14 cellular contexts compared by ENCODE assay signal in the genomic region with DNA sequence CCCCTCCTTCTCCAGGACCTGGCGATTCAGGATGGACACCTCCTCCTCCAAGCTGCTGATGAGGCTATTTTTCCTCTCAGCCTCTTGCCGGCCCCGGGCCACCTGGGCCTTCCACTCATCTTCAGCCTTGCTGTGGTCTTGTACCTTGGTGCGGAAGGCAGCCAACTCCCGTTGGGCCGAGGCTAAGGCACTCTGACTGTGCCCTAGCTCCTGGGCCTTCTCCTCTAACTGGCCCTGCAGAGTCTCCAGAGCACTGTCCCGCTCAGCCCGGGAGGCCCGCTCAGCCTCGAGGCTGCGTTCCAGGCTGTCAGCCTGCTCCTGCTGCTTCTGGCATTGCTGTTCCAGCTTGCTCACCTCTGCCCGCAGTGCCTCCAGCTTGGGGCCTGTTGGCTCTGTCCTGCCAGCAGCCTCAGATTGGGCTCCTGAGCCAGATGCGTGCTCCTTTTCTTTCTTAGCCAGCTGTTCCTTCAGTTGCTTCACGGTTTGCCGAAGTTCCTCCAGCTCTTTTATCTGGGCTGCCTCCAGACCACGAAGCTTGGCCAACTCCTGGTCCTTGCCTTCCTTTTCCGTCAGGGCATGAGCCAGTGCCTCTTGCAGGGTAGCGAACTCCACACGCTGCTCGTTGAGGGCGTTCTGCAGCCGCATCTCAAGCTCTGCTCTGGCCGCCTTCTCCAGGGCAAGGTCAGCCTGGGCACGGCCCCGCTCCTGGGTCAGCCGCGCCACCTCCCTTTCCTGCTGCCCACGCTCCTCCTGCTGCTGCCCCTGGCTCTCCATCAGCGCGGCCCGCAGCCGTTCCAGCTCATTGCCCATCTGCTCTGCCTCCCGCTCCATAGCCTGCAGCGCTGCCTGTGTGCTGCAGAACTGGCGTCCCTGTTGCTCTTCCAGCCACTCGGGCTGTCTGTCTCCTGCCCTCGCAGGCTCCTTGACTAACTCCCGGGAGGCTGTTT. TPM values are rescaled to one million over a fixed set of nuclear protein-coding genes. Genes with fewer than 3 reads are reported as not detected.
DNase-seq lines count a peak whose midpoint lies in the region; ATAC-seq, FAIRE-seq and TF ChIP-seq lines count a peak whose summit lies in the region.
"Had no signal": no experiment of that assay in that cellular context is flagged by ENCODE, and none has a peak within 500 bp of the region (broad histone marks: within the 10 kb centered on the region; RNA-seq: fewer than 3 reads in every experiment).

No MANE protein-coding gene starts in this region.

- H3K4me2 ChIP-seq in HepG2 (ENCODE audit: low read depth, low read length) = no peak overlapping the region
- H3K4me2 ChIP-seq in PC-9 = no peak overlapping the region

- peaks cover 5% of the 10 kb centered on the region for H3K4me1 Mint-ChIP-seq in dendritic cell treated with granulocyte-macrophage colony-stimulating factor and Interleukin-4, amounts not matched to agents 40 ng/mL and 50 ng/mL, for 4 days (ENCODE audit: low read depth)
- peaks cover 0 to 17% (median 5%) of the 10 kb centered on the region in 7 donors for H3K4me1 Mint-ChIP-seq in naive thymus-derived CD4-positive, alpha-beta T cell

- H4K20me1 ChIP-seq in HepG2 (ENCODE audit: insufficient read depth, low read length) (no peaks in the 10 kb centered on the region), PC-9 (ENCODE audit: insufficient read depth) (peaks cover 40% of the 10 kb centered on the region)

- no peak for TF ChIP-seq EP300 in HepG2 (IDR thresholded peaks at IDR 0.05; ENCODE audit: low read depth in 2 of 2, low read length in 2 of 2)
- TF ChIP-seq EP300 in HepG2 (CRISPR knock-in tag; IDR thresholded peaks at IDR 0.05; ENCODE audit: borderline replicate concordance) = no peak

- peaks cover 14% of the 10 kb centered on the region; the same call in 1 of the 2 replicates for H3F3A ChIP-seq in PC-9 (ENCODE audit: insufficient read depth, low read depth)

- no peak for DNase-seq in HepG2 (ENCODE audit: low spot score)
- no peak for DNase-seq in right lobe of liver
- DNase-seq in naive thymus-derived CD4-positive, alpha-beta T cell = no peak
- DNase-seq in vagina (ENCODE audit: extremely low spot score in 2 of 2) = no peak
- DNase-seq in PC-9 = no peak
- DNase-seq in middle frontal gyrus (ENCODE audit: extremely low spot score, low spot score) = no peak
- DNase-seq: foreskin fibroblast, NCI-H2029 treated with DMSO at 0.1 percent for 48 hours, WERI-Rb-1 had no signal

- intact Hi-C loops in HepG2 (cut with micrococcal nuclease; ENCODE audit: unreplicated experiment) (no loop called here), right lobe of liver (cut with DNase I) (no loop called here), vagina (cut with DNase I) (no loop called here), PC-9 (cut with micrococcal nuclease; ENCODE audit: unreplicated experiment) (loop anchor here (2.0 kb wide), 1 partner anchor 213 kb away; no protein-coding TSS in a partner anchor)
- intact Hi-C loops in dendritic cell treated with granulocyte-macrophage colony-stimulating factor and Interleukin-4, amounts not matched to agents 40 ng/mL and 50 ng/mL, for 4 days (cut with micrococcal nuclease) = no loop called here
- intact Hi-C loops in naive thymus-derived CD4-positive, alpha-beta T cell (cut with micrococcal nuclease) = no loop called here

- CTCF ChIA-PET in HepG2 (lab: Yijun Ruan, JAX; ENCODE audit: low intra/inter-chr PET ratio, low total read pairs) (no interaction called here), PC-9 (lab: Charles Lee) (no interaction called here)
- CTCF ChIA-PET in naive thymus-derived CD4-positive, alpha-beta T cell (lab: Charles Lee) = interaction anchor here (1.3 to 3.0 kb wide), 4 partner anchors 11 to 37 kb away, joined by 3 to 14 read pairs (median 4); no protein-coding TSS in a partner anchor

- H3K27ac ChIP-seq in HepG2 (ENCODE audit: extremely low read length, insufficient read depth, low read length) = no peak overlapping the region
- no peak overlapping the region for H3K27ac ChIP-seq in right lobe of liver
- H3K27ac ChIP-seq in naive thymus-derived CD4-positive, alpha-beta T cell (ENCODE audit: low read depth, low read length) = no peak overlapping the region
- peak overlapping the region; percentile 31 for H3K27ac ChIP-seq in vagina
- no peak overlapping the region for H3K27ac ChIP-seq in PC-9
- H3K27ac ChIP-seq: WERI-Rb-1 had no signal

- TF ChIP-seq CTCF in HepG2 (CRISPR knock-in tag; IDR thresholded peaks at IDR 0.05) = no peak
- no peak for TF ChIP-seq CTCF in right lobe of liver (IDR thresholded peaks at IDR 0.05)
- no peak for TF ChIP-seq CTCF in vagina (IDR thresholded peaks at IDR 0.05)
- TF ChIP-seq CTCF in PC-9 (conservative IDR thresholded peaks at IDR 0.05) = no peak

- H3K36me3 Mint-ChIP-seq in dendritic cell treated with granulocyte-macrophage colony-stimulating factor and Interleukin-4, amounts not matched to agents 40 ng/mL and 50 ng/mL, for 4 days (ENCODE audit: low read depth) = peaks cover 100% of the 10 kb centered on the region
- H3K36me3 Mint-ChIP-seq in naive thymus-derived CD4-positive, alpha-beta T cell = peaks cover 22 to 67% (median 32%) of the 10 kb centered on the region in 5 donors

- POLR2A ChIA-PET in HepG2 (lab: Yijun Ruan, JAX) (no interaction called here), PC-9 (lab: Charles Lee; ENCODE audit: unreplicated experiment) (no interaction called here)
- POLR2A ChIA-PET in naive thymus-derived CD4-positive, alpha-beta T cell (lab: Charles Lee) = interaction anchor here (0.6 to 1.6 kb wide), 5 partner anchors 15 to 68 kb away, joined by 3 to 5 read pairs (median 4); a partner anchor contains a TSS

- peak overlapping the region; percentile 10 for H3K27ac Mint-ChIP-seq in dendritic cell treated with granulocyte-macrophage colony-stimulating factor and Interleukin-4, amounts not matched to agents 40 ng/mL and 50 ng/mL, for 4 days
- H3K27ac Mint-ChIP-seq in naive thymus-derived CD4-positive, alpha-beta T cell = peak overlapping the region in 7 of 9 donors; percentile 28 to 83 (median 57)
- H3K27ac Mint-ChIP-seq: memory B cell had no signal

- H3K36me3 ChIP-seq in HepG2 (replicated peaks in 1 of 2; ENCODE audit: control insufficient read depth in 1 of 2, insufficient read depth in 2 of 2, low read length in 2 of 2) (peaks cover 73 to 99% of the 10 kb centered on the region in 2 experiments), right lobe of liver (peaks cover 4 to 87% (median 66%) of the 10 kb centered on the region in 4 donors), vagina (peaks cover 7 to 100% of the 10 kb centered on the region in 2 donors), PC-9 (ENCODE audit: low read depth) (peaks cover 35% of the 10 kb centered on the region)
- H3K36me3 ChIP-seq in naive thymus-derived CD4-positive, alpha-beta T cell (ENCODE audit: control insufficient read depth in 2 of 3, insufficient read depth in 3 of 3, low read length in 3 of 3) = peaks cover 62 to 99% (median 76%) of the 10 kb centered on the region in 3 experiments

- H3K79me2 ChIP-seq in HepG2 (ENCODE audit: insufficient read depth, low read length) (no peaks in the 10 kb centered on the region), PC-9 (ENCODE audit: low read depth) (no peaks in the 10 kb centered on the region)

- in situ Hi-C loops in HepG2 (cut with HindIII; ENCODE audit: extremely low pct_ligation_motif_present, low pct_unique_long_range_greater_than_20kb) = no loop called here

- ATAC-seq in HepG2 (no peak), right lobe of liver (no peak), HG02798 (IDR thresholded peaks at IDR 0.05; ENCODE audit: poor library complexity, unreplicated experiment) (no peak)
- no peak for ATAC-seq in naive thymus-derived CD4-positive, alpha-beta T cell

- H2AFZ ChIP-seq in HepG2 (ENCODE audit: low read length) (no peak overlapping the region), PC-9 (no peak overlapping the region)

- no peak for FAIRE-seq in HepG2 (lab: Jason Lieb, UNC)
- FAIRE-seq: GM19239, RCC 7860 had no signal

- no peak overlapping the region for H3K4me3 Mint-ChIP-seq in dendritic cell treated with granulocyte-macrophage colony-stimulating factor and Interleukin-4, amounts not matched to agents 40 ng/mL and 50 ng/mL, for 4 days
- peak overlapping the region in 1 of 10 donors; percentile 17 for H3K4me3 Mint-ChIP-seq in naive thymus-derived CD4-positive, alpha-beta T cell
- H3K4me3 Mint-ChIP-seq: memory B cell had no signal

- no peak overlapping the region for H3K9ac ChIP-seq in HepG2 (ENCODE audit: insufficient read depth, low read depth, low read length)

- no peaks in the 10 kb centered on the region for H3K9me2 ChIP-seq in PC-9 (ENCODE audit: insufficient read depth)

- H3K27me3 ChIP-seq in HepG2 (ENCODE audit: control insufficient read depth in 1 of 2, insufficient read depth in 2 of 2, low read length in 2 of 2) (no peaks in the 10 kb centered on the region), right lobe of liver (no peaks in the 10 kb centered on the region), vagina (no peaks in the 10 kb centered on the region), PC-9 (ENCODE audit: insufficient read depth, low read depth) (no peaks in the 10 kb centered on the region)
- no peaks in the 10 kb centered on the region for H3K27me3 ChIP-seq in naive thymus-derived CD4-positive, alpha-beta T cell (ENCODE audit: control insufficient read depth in 2 of 2, insufficient read depth in 2 of 2, low read length in 2 of 2)

- no TSS peak for BruUV-seq in HepG2 (replicated peaks; lab: Mats Ljungman, UMichigan)
- BruUV-seq in PC-9 (replicated peaks; lab: Mats Ljungman, UMichigan) = no TSS peak

- H3K4me3 ChIP-seq in HepG2 (replicated peaks in 1 of 3; ENCODE audit: insufficient read depth in 1 of 3, low read depth in 2 of 3, low read length in 3 of 3) (no peak overlapping the region), right lobe of liver (no peak overlapping the region), vagina (no peak overlapping the region), PC-9 (no peak overlapping the region)
- H3K4me3 ChIP-seq in naive thymus-derived CD4-positive, alpha-beta T cell (ENCODE audit: low read length) = no peak overlapping the region

- 98% methylated on average over 38 of the region's 38 CpGs for WGBS in HepG2 (ENCODE audit: low lambda C conversion rate)
- 93% methylated on average over 8 of the region's 38 CpGs for WGBS in right lobe of liver (ENCODE audit: insufficient coverage, low coverage, low lambda C conversion rate, missing lambda C conversion rate)

- no peaks in the 10 kb centered on the region for H3K27me3 Mint-ChIP-seq in dendritic cell treated with granulocyte-macrophage colony-stimulating factor and Interleukin-4, amounts not matched to agents 40 ng/mL and 50 ng/mL, for 4 days
- H3K27me3 Mint-ChIP-seq in naive thymus-derived CD4-positive, alpha-beta T cell = no peaks in the 10 kb centered on the region
- H3K27me3 Mint-ChIP-seq: memory B cell had no signal

- H3K9me3 ChIP-seq in HepG2 (ENCODE audit: low read length) (no peaks in the 10 kb centered on the region), right lobe of liver (no peaks in the 10 kb centered on the region), vagina (no peaks in the 10 kb centered on the region), PC-9 (ENCODE audit: insufficient read depth, low read depth) (no peaks in the 10 kb centered on the region)
- H3K9me3 ChIP-seq in naive thymus-derived CD4-positive, alpha-beta T cell (ENCODE audit: control insufficient read depth in 2 of 3, low read length in 3 of 3) = no peaks in the 10 kb centered on the region

- H3K9me3 Mint-ChIP-seq in dendritic cell treated with granulocyte-macrophage colony-stimulating factor and Interleukin-4, amounts not matched to agents 40 ng/mL and 50 ng/mL, for 4 days = no peaks in the 10 kb centered on the region
- peaks cover 0 to 2% (median 0%) of the 10 kb centered on the region in 11 donors for H3K9me3 Mint-ChIP-seq in naive thymus-derived CD4-positive, alpha-beta T cell
- H3K9me3 Mint-ChIP-seq: memory B cell had no signal

- no peak for TF ChIP-seq RAD21 in HepG2 (CRISPR knock-in tag; IDR thresholded peaks at IDR 0.05)

- TF ChIP-seq POLR2A in HepG2 (IDR thresholded peaks at IDR 0.05; ENCODE audit: insufficient read depth in 1 of 2, low read depth in 2 of 2, low read length in 2 of 2) (no peak), right lobe of liver (IDR thresholded peaks at IDR 0.05) (no peak), vagina (IDR thresholded peaks at IDR 0.05) (no peak)

- H3K4me1 ChIP-seq in HepG2 (ENCODE audit: insufficient read depth, low read length) = no peaks in the 10 kb centered on the region
- peaks cover 0 to 18% (median 6%) of the 10 kb centered on the region in 4 donors for H3K4me1 ChIP-seq in right lobe of liver
- H3K4me1 ChIP-seq in naive thymus-derived CD4-positive, alpha-beta T cell (ENCODE audit: control insufficient read depth in 2 of 2, insufficient read depth in 2 of 2, low read length in 2 of 2) = no peaks in the 10 kb centered on the region
- H3K4me1 ChIP-seq in vagina = peaks cover 41% of the 10 kb centered on the region
- H3K4me1 ChIP-seq in PC-9 (replicated peaks; ENCODE audit: insufficient read depth) = no peaks in the 10 kb centered on the region

RNA-seq across cellular contexts. Expression of a gene that starts 15.3 kb away (rescaled TPM):
- 1.0 and 4.1 TPM in 2 replicates for total RNA-seq in HepG2 (2016; rRNA removed; fragmentation: Illumina TruSeq; extraction: Trizol)
- 0.40 and 0.44 TPM in 2 replicates for total RNA-seq in HepG2 (2016; cell fraction: cytosol; rRNA removed; fragmentation: Illumina TruSeq; extraction: Trizol; ENCODE audit: low read depth)
- total RNA-seq in HepG2 (2016; cell fraction: insoluble cytoplasmic fraction; rRNA removed; fragmentation: Illumina TruSeq; extraction: Trizol) = 0.56 and 5.0 TPM in 2 replicates
- total RNA-seq in HepG2 (2016; cell fraction: membrane; rRNA removed; fragmentation: Illumina TruSeq; extraction: Trizol) = 0.83 and 0.93 TPM in 2 replicates
- 9.0 and 13.2 TPM in 2 replicates for total RNA-seq in HepG2 (2016; cell fraction: nucleus; rRNA removed; fragmentation: Illumina TruSeq; extraction: Trizol)
- 12.6 and 12.8 TPM in 2 replicates for polyA plus RNA-seq in HepG2 (2011; rRNA removed)
- polyA plus RNA-seq in HepG2 (2011; cell fraction: cytosol; rRNA removed) = 2.0 and 3.4 TPM in 2 replicates
- polyA plus RNA-seq in HepG2 (2011; cell fraction: nucleus; rRNA removed) = 74.1 and 107 TPM in 2 replicates
- polyA plus RNA-seq in HepG2 (2012) = 6.4 and 9.6 TPM in 2 replicates
- 0.65 and 0.94 TPM in 2 replicates for polyA plus RNA-seq in HepG2 (2016; cell fraction: cytosol; fragmentation: Illumina TruSeq; extraction: Trizol; ENCODE audit: low read depth)
- polyA plus RNA-seq in HepG2 (2016; cell fraction: insoluble cytoplasmic fraction; fragmentation: Illumina TruSeq; extraction: Trizol; ENCODE audit: low read depth) = 0.89 and 1.3 TPM in 2 replicates
- 1.1 and 1.4 TPM in 2 replicates for polyA plus RNA-seq in HepG2 (2016; cell fraction: membrane; fragmentation: Illumina TruSeq; extraction: Trizol; ENCODE audit: low read depth)
- 40.3 and 43.0 TPM in 2 replicates for polyA plus RNA-seq in HepG2 (2016; cell fraction: nucleus; fragmentation: Illumina TruSeq; extraction: Trizol; ENCODE audit: insufficient read depth, low read depth)
- polyA minus RNA-seq in HepG2 (2011; rRNA and poly(A)+ RNA removed; ENCODE audit: low replicate concordance) = 13.0 and 17.5 TPM in 2 replicates
- 1.2 and 1.4 TPM in 2 replicates for polyA minus RNA-seq in HepG2 (2011; cell fraction: cytosol; rRNA and poly(A)+ RNA removed)
- polyA minus RNA-seq in HepG2 (2011; cell fraction: nucleus; rRNA and poly(A)+ RNA removed) = 18.8 and 20.0 TPM in 2 replicates
- total RNA-seq in right lobe of liver = 10 to 100 TPM in 1 of 6 experiments, 1 to 10 TPM in 5; 2.2 to 13.0 (median 3.7) TPM
- total RNA-seq in naive thymus-derived CD4-positive, alpha-beta T cell = 10 to 100 TPM; 17.6 to 30.2 (median 23.1) TPM
- 10 to 100 TPM; 14.4 to 15.1 TPM for polyA plus RNA-seq in naive thymus-derived CD4-positive, alpha-beta T cell
- 2.7 TPM for total RNA-seq in vagina
- 16.9 and 17.9 TPM in 2 replicates for total RNA-seq in PC-9 (2021)
